Comparison of ENCODE assay signal across 1 cellular context in the genomic region with DNA sequence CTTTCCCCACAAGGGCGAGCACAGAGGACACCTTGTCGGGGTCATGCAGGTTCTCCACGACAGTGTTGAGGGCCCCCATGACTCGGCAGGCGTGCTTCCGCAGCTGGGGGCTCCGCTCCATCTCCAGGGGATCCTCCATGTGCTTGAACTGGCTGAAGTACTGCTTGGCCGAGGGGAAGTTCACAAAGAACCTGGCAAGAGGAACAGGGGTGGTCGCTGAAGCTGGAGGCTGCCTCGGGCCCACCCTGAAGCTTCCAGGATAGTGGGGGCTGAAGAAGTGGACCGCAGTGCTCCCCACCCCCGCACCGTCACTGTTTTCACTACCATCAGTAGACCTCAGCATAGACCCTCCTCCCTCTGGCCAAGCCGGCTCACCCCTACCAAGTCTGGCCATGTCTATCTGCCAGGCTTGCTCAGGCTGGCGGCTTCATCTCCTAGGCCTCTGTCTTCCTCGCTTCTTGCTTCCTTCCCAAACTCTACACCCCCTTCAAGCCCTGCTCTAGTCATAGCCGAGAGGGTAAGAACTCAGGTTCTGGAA.
TF ChIP-seq lines count a peak whose summit lies in the region.

No MANE protein-coding gene starts in this region.

TF ChIP-seq in GM23338, 12 proteins besides CTCF, POLR2A, EP300 and RAD21 (continued from another document):
- no peak for TF ChIP-seq ZNF462 (CRISPR knock-in tag; IDR thresholded peaks at IDR 0.05)
- TF ChIP-seq ZNF114 (CRISPR knock-in tag; IDR thresholded peaks at IDR 0.05), result no peak
- no peak for TF ChIP-seq EZH2 (IDR thresholded peaks at IDR 0.05; ENCODE audit: low read depth, unreplicated experiment)
